9 cellular contexts compared by ENCODE assay signal in genomic region chr21:44353200-44353970, GRCh38. TPM values are rescaled to one million over a fixed set of nuclear protein-coding genes. Genes with fewer than 3 reads are reported as not detected.
DNase-seq lines count a peak whose midpoint lies in the region; ATAC-seq and TF ChIP-seq lines count a peak whose summit lies in the region.
"Had no signal": no experiment of that assay in that cellular context is flagged by ENCODE, and none has a peak within 500 bp of the region (broad histone marks: within the 10 kb centered on the region; RNA-seq: fewer than 3 reads in every experiment).

TRPM2 (plus strand) TSS chr21:44353621; CDS start chr21:44353701, 80 bp downstream.

- no peaks in the 10 kb centered on the region for H3K36me3 ChIP-seq in brain microvascular endothelial cell (replicated peaks)

- peak within 1 kb of the TSS; percentile 99 for H3K27ac ChIP-seq in HL-60 (replicated peaks)
- H3K27ac ChIP-seq in brain microvascular endothelial cell: no peak within 1 kb of the TSS

- H3K27me3 ChIP-seq in HL-60 (ENCODE audit: insufficient read depth, poor library complexity, severe bottlenecking) (no peaks in the 10 kb centered on the region), brain microvascular endothelial cell (replicated peaks) (peaks cover 27% of the 10 kb centered on the region)

- in situ Hi-C loops in brain microvascular endothelial cell (cut with HindIII; ENCODE audit: low pct_ligation_motif_present, low sequenced_read_pairs): no loop called here

- TF ChIP-seq CTCF in HL-60 (IDR thresholded peaks at IDR 0.05; ENCODE audit: insufficient read depth, low read length): no peak
- no peak for TF ChIP-seq CTCF in brain microvascular endothelial cell (IDR thresholded peaks at IDR 0.05; ENCODE audit: low read depth, low read length, missing control alignments)

- H3K4me3 ChIP-seq in HL-60 (replicated peaks; ENCODE audit: insufficient read depth, low read length): peak within 1 kb of the TSS; percentile 39
- H3K4me3 ChIP-seq in brain microvascular endothelial cell (ENCODE audit: low read depth, low read length): no peak within 1 kb of the TSS

- H3K27ac Mint-ChIP-seq in activated T-cell treated with anti-CD3 and anti-CD28 coated beads, Interleukin-2, amount 50 U/mL, for 72 hours: no peak within 1 kb of the TSS

- DNase-seq in GF-D8 (lab: John Stamatoyannopoulos, UW) (peak; percentile 95), HL-60 (ENCODE audit: low read depth in 1 of 2, low spot score in 1 of 2) (peak; percentile 96 to 97), left lobe of liver (ENCODE audit: low spot score) (peak; percentile 85), brain microvascular endothelial cell (no peak), ecto neural progenitor cell (ENCODE audit: low spot score) (no peak), NCI-H1105 (lab: John Stamatoyannopoulos, UW) (no peak), hippocampal formation (lab: John Stamatoyannopoulos, UW) (no peak)
- peak; percentile 21 to 27 for DNase-seq in activated T-cell treated with anti-CD3 and anti-CD28 coated beads, Interleukin-2, amount 50 U/mL, for 72 hours

- peak within 1 kb of the TSS; percentile 64 to 66 for H3K4me3 Mint-ChIP-seq in activated T-cell treated with anti-CD3 and anti-CD28 coated beads, Interleukin-2, amount 50 U/mL, for 72 hours
- H3K4me3 Mint-ChIP-seq: brain had no signal

- H3K36me3 Mint-ChIP-seq in activated T-cell treated with anti-CD3 and anti-CD28 coated beads, Interleukin-2, amount 50 U/mL, for 72 hours (ENCODE audit: insufficient read depth in 2 of 2): peaks cover 0 to 2% of the 10 kb centered on the region in 2 donors
- H3K36me3 Mint-ChIP-seq: brain had no signal

- H3K4me1 Mint-ChIP-seq in activated T-cell treated with anti-CD3 and anti-CD28 coated beads, Interleukin-2, amount 50 U/mL, for 72 hours (ENCODE audit: low read depth): peaks cover 52% of the 10 kb centered on the region
- H3K4me1 Mint-ChIP-seq: brain had no signal

- H3K9me3 Mint-ChIP-seq in activated T-cell treated with anti-CD3 and anti-CD28 coated beads, Interleukin-2, amount 50 U/mL, for 72 hours: no peaks in the 10 kb centered on the region

- peaks cover 12% of the 10 kb centered on the region for H3K27me3 Mint-ChIP-seq in activated T-cell treated with anti-CD3 and anti-CD28 coated beads, Interleukin-2, amount 50 U/mL, for 72 hours (ENCODE audit: low read depth)

- peak; percentile 61 to 70 for ATAC-seq in activated T-cell treated with anti-CD3 and anti-CD28 coated beads, Interleukin-2, amount 50 U/mL, for 72 hours (replicated peaks in 1 of 2)
- peak; percentile 82 for ATAC-seq in left lobe of liver

RNA-seq across cellular contexts. Expression of gene TRPM2, which starts in this region (rescaled TPM):
- total RNA-seq in activated T-cell treated with anti-CD3 and anti-CD28 coated beads, Interleukin-2, amount 50 U/mL, for 72 hours: 1 to 10 TPM; 2.4 to 3.2 TPM
- total RNA-seq in left lobe of liver: 1.4 TPM

Comparison
In these comparisons a context has a peak if more than half of its experiments do, and no peak if none do; other contexts are left out.
1. DNase-seq: peak in GF-D8 (single experiment), HL-60 (2 of 2), activated T-cell treated with anti-CD3 and anti-CD28 coated beads, Interleukin-2, amount 50 U/mL, for 72 hours (2 of 2) and left lobe of liver (single experiment); none in brain microvascular endothelial cell (single experiment), ecto neural progenitor cell (single experiment), NCI-H1105 (single experiment) and hippocampal formation (0 of 2).